31 cellular contexts compared by ENCODE assay signal in the genomic region with DNA sequence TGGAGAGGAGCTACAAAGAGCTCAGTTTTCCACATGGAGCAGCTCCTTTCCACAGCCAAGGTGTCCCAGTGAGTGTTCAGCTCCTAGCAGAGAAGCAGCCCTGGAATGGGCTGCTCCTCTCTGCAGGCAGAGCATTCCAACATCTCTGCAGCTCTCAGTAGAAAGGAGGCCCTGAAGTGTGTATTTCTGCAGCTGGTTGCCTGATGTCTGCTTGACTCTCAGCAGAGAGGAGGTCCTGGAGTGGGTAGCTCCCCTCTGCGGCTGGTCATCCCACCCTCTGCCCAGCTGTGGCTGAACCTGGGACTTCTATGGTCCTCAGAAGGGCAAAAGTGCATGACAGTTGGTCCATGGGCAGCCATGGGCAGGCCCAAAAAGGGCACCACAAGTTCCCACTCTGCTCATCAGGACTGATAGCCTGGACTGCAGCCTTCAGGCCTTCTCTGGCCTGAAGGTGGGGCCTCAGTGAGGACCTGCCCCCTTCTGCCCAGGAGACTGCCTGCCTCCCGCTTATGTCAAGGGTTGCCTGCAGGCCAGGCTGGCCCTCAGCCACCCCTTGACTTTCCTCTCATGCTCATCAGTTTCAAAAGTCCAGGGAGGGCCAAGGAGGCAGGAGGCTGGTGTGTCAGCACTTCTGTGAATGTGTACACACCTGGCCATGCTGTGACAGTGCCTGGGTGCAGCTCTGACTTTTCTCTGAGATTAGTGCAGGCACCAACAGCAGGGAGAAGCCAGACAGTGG.
"Had no signal": no experiment of that assay in that cellular context is flagged by ENCODE, and none has a peak within 500 bp of the region (broad histone marks: within the 10 kb centered on the region; RNA-seq: fewer than 3 reads in every experiment).

No MANE protein-coding gene starts in this region.

- H3K9me3 Mint-ChIP-seq: activated naive CD4-positive, alpha-beta T cell treated with anti-CD3 and anti-CD28 coated beads, Interleukin-2, amount 10 ng/mL, durations not matched to agents 7 days and 5 days; activated T-helper 1 cell treated with anti-CD3 and anti-CD28 coated beads, Interleukin-12 subunit alpha, Interleukin-12 subunit beta, Interleukin-2, Interleukin-4 antibody, amounts not matched to agents 30 ng/mL and 10 ng/mL and 1 ng/mL, durations not matched to agents 14 hours and 24 hours and 36 hours; mesothelial cell of epicardium; neural progenitor cell; T-helper 1 cell treated with Interleukin-12 subunit alpha and Interleukin-12 subunit beta and Interleukin-4 antibody, amounts not matched to agents 30 μg/mL and 1 μg/mL, for 36 hours had no signal

- H3K36me3 ChIP-seq: breast epithelium, esophagus squamous epithelium, left ventricle myocardium inferior, neural progenitor cell, right lobe of liver, transverse colon, WERI-Rb-1 had no signal

- H3K27ac ChIP-seq: breast epithelium, epithelial cell of prostate, esophagus squamous epithelium, left ventricle myocardium inferior, neural progenitor cell, right lobe of liver, SK-N-MC, skin epidermis, testis, transverse colon, WERI-Rb-1 had no signal

- H3K27ac Mint-ChIP-seq: activated naive CD4-positive, alpha-beta T cell treated with anti-CD3 and anti-CD28 coated beads, Interleukin-2, amount 10 ng/mL, durations not matched to agents 7 days and 5 days; activated T-helper 1 cell treated with anti-CD3 and anti-CD28 coated beads, Interleukin-12 subunit alpha, Interleukin-12 subunit beta, Interleukin-2, Interleukin-4 antibody, amounts not matched to agents 30 ng/mL and 10 ng/mL and 1 ng/mL, durations not matched to agents 14 hours and 24 hours and 36 hours; dendritic cell treated with granulocyte-macrophage colony-stimulating factor and Interleukin-4, amounts not matched to agents 40 ng/mL and 50 ng/mL, for 4 days; mesothelial cell of epicardium; naive thymus-derived CD4-positive, alpha-beta T cell; neural progenitor cell; T-helper 1 cell treated with Interleukin-12 subunit alpha and Interleukin-12 subunit beta and Interleukin-4 antibody, amounts not matched to agents 30 μg/mL and 1 μg/mL, for 36 hours had no signal

- DNase-seq: activated CD4-positive, alpha-beta T cell treated with anti-CD3 and anti-CD28 coated beads for 48 hours; activated CD4-positive, alpha-beta T cell treated with anti-CD3 and anti-CD28 coated beads, Interleukin-2, amount 50 U/mL, for 48 hours; activated CD8-positive, alpha-beta memory T cell treated with anti-CD3 and anti-CD28 coated beads for 24 hours; activated effector memory CD4-positive, alpha-beta T cell treated with anti-CD3 and anti-CD28 coated beads, Interleukin-2, amount 50 U/mL, for 16 hours; activated naive CD4-positive, alpha-beta T cell treated with anti-CD3 and anti-CD28 coated beads, Interleukin-2, amount 10 ng/mL, durations not matched to agents 7 days and 5 days; activated T-cell treated with anti-CD3 and anti-CD28 coated beads, Interleukin-2, amount 50 U/mL, for 1 hour; amygdala; central memory CD4-positive, alpha-beta T cell; effector CD8-positive, alpha-beta T cell; esophagus squamous epithelium; left ventricle myocardium inferior; mammary epithelial cell; naive thymus-derived CD4-positive, alpha-beta T cell; right lobe of liver; stimulated activated CD4-positive, alpha-beta T cell treated with anti-CD3 and anti-CD28 coated beads, Interleukin-4, amount 100 ng/mL, for 24 hours; stimulated activated naive CD4-positive, alpha-beta T cell; SW 1271; T-helper 9 cell; testis; transverse colon; WERI-Rb-1 had no signal

- H3K4me3 ChIP-seq: breast epithelium, esophagus squamous epithelium, left ventricle myocardium inferior, neural progenitor cell, right lobe of liver, SK-N-MC, skin epidermis, testis, transverse colon had no signal

- H3K27me3 Mint-ChIP-seq: activated naive CD4-positive, alpha-beta T cell treated with anti-CD3 and anti-CD28 coated beads, Interleukin-2, amount 10 ng/mL, durations not matched to agents 7 days and 5 days; dendritic cell treated with granulocyte-macrophage colony-stimulating factor and Interleukin-4, amounts not matched to agents 40 ng/mL and 50 ng/mL, for 4 days; naive thymus-derived CD4-positive, alpha-beta T cell had no signal

- H3K4me1 Mint-ChIP-seq: activated naive CD4-positive, alpha-beta T cell treated with anti-CD3 and anti-CD28 coated beads, Interleukin-2, amount 10 ng/mL, durations not matched to agents 7 days and 5 days; mesothelial cell of epicardium; naive thymus-derived CD4-positive, alpha-beta T cell; neural progenitor cell had no signal

- H3K36me3 Mint-ChIP-seq: activated naive CD4-positive, alpha-beta T cell treated with anti-CD3 and anti-CD28 coated beads, Interleukin-2, amount 10 ng/mL, durations not matched to agents 7 days and 5 days; mesothelial cell of epicardium; naive thymus-derived CD4-positive, alpha-beta T cell; neural progenitor cell had no signal

- ATAC-seq: activated CD4-positive, CD25-positive, alpha-beta regulatory T cell treated with anti-CD3 and anti-CD28 coated beads, Interleukin-2, amount 50 U/mL, for 24 hours; naive thymus-derived CD4-positive, alpha-beta T cell; right lobe of liver had no signal

- H3K27me3 ChIP-seq: breast epithelium, esophagus squamous epithelium, neural progenitor cell, right lobe of liver, testis, transverse colon had no signal

- H3K4me3 Mint-ChIP-seq: activated naive CD4-positive, alpha-beta T cell treated with anti-CD3 and anti-CD28 coated beads, Interleukin-2, amount 10 ng/mL, durations not matched to agents 7 days and 5 days; activated T-helper 1 cell treated with anti-CD3 and anti-CD28 coated beads, Interleukin-12 subunit alpha, Interleukin-12 subunit beta, Interleukin-2, Interleukin-4 antibody, amounts not matched to agents 30 ng/mL and 10 ng/mL and 1 ng/mL, durations not matched to agents 14 hours and 24 hours and 36 hours; dendritic cell treated with granulocyte-macrophage colony-stimulating factor and Interleukin-4, amounts not matched to agents 40 ng/mL and 50 ng/mL, for 4 days; mesothelial cell of epicardium; naive thymus-derived CD4-positive, alpha-beta T cell; neural progenitor cell; T-helper 1 cell treated with Interleukin-12 subunit alpha and Interleukin-12 subunit beta and Interleukin-4 antibody, amounts not matched to agents 30 μg/mL and 1 μg/mL, for 36 hours had no signal

- H3K9me3 ChIP-seq: breast epithelium, right lobe of liver, testis, transverse colon had no signal

- H3K4me1 ChIP-seq: breast epithelium, esophagus squamous epithelium, left ventricle myocardium inferior, neural progenitor cell, right lobe of liver, testis, transverse colon had no signal
